Comparison of ENCODE assay signal across 31 cellular contexts in the genomic region with DNA sequence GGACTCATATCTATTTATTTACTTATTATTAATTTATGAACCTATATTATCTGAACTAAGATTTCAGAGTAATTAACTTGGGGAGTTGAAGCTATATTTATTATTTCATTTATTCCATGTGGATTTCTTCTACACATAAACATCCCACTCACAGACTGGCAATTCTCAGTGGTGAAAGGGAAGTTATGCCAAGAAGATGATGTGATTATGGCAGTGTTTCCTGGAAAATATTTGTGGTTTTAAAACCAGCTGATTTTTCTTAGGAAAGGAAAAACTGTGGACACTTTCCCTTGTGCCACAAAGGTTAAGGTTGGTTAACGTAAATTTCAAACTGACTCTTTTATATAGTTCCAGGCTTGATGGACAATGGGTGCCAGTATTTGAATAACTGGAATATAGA.
"Had no signal": no experiment of that assay in that cellular context is flagged by ENCODE, and none has a peak within 500 bp of the region (broad histone marks: within the 10 kb centered on the region; RNA-seq: fewer than 3 reads in every experiment).

No MANE protein-coding gene starts in this region.

- H3K27ac ChIP-seq: body of pancreas, colonic mucosa, gastrocnemius medialis, left lung, neural progenitor cell, parathyroid adenoma, psoas muscle, spleen, transverse colon, WERI-Rb-1 had no signal

- H3K4me2 ChIP-seq: neural progenitor cell had no signal

- H3K4me3 ChIP-seq: body of pancreas, colonic mucosa, gastrocnemius medialis, left lung, lung, neural progenitor cell, psoas muscle, spleen, transverse colon had no signal

- ATAC-seq: body of pancreas; effector memory CD8-positive, alpha-beta T cell; gastrocnemius medialis; left lung; natural killer cell; psoas muscle; right cardiac atrium; T-helper 17 cell had no signal

- H3K27me3 ChIP-seq: body of pancreas, colonic mucosa, gastrocnemius medialis, left lung, neural progenitor cell, spleen, transverse colon had no signal

- H3K9ac ChIP-seq: neural progenitor cell, parathyroid adenoma had no signal

- H3K9me3 ChIP-seq: colonic mucosa, gastrocnemius medialis, psoas muscle, transverse colon had no signal

- H3K36me3 ChIP-seq: colonic mucosa, gastrocnemius medialis, left lung, neural progenitor cell, spleen, transverse colon, WERI-Rb-1 had no signal

- H3K4me1 ChIP-seq: body of pancreas, colonic mucosa, gastrocnemius medialis, left lung, neural progenitor cell, parathyroid adenoma, psoas muscle, spleen, transverse colon had no signal

- H2AFZ ChIP-seq: neural progenitor cell, parathyroid adenoma had no signal

- H3K79me2 ChIP-seq: parathyroid adenoma had no signal

- DNase-seq: activated CD4-positive, alpha-beta memory T cell treated with anti-CD3 and anti-CD28 coated beads for 36 hours; activated CD4-positive, alpha-beta T cell treated with anti-CD3 and anti-CD28 coated beads, Interleukin-2, amount 10 ng/mL, durations not matched to agents 24 days and 14 days; activated CD4-positive, CD25-positive, alpha-beta regulatory T cell treated with anti-CD3 and anti-CD28 coated beads, Interleukin-2, amount 50 U/mL, for 72 hours; activated CD8-positive, alpha-beta memory T cell treated with anti-CD3 and anti-CD28 coated beads, Interleukin-2, amount 50 U/mL, for 4 hours; activated effector memory CD4-positive, alpha-beta T cell treated with anti-CD3 and anti-CD28 coated beads, Interleukin-2, amount 50 U/mL, for 16 hours; activated naive CD4-positive, alpha-beta T cell treated with anti-CD3 and anti-CD28 coated beads for 36 hours; activated naive CD8-positive, alpha-beta T cell treated with anti-CD3 and anti-CD28 coated beads, Interleukin-2, amount 10 ng/mL, durations not matched to agents 7 days and 5 days; activated T-cell treated with anti-CD3 and anti-CD28 coated beads, Interleukin-2, amount 50 U/mL, for 1 hour; amniotic stem cell; body of pancreas; cerebellar nuclear complex; colonic mucosa; effector memory CD8-positive, alpha-beta T cell; erythroblast; gastrocnemius medialis; glutamatergic neuron; left lung; mesendoderm; natural killer cell; occipital lobe; psoas muscle; right cardiac atrium; spleen; stimulated activated naive CD4-positive, alpha-beta T cell; T-helper 17 cell; T1000; transverse colon; WERI-Rb-1 had no signal
